18 cellular contexts compared by ENCODE assay signal in the genomic region with DNA sequence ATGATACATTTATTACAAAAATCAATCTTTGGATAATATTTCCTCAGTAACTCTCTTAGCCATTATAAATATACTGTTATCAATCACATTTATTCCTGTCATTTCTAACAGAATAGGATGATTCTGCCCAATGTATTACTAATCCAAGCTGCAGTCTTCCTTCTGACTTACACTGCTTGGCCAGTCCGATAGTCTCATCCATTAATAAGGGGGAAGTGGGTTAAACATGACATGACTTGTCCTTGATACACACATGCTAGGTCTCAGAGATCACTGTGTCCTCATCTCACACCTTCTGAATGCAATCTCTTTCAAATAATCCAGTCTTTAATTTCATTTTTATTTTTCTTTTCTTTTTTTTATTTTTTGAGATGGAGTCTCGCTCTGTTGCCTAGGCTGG. TPM values are rescaled to one million over a fixed set of nuclear protein-coding genes. Genes with fewer than 3 reads are reported as not detected.
A peak's percentile ranks its signal among the peaks of the same experiment; 100 is the strongest.
DNase-seq lines count a peak whose midpoint lies in the region; ATAC-seq, FAIRE-seq and TF ChIP-seq lines count a peak whose summit lies in the region.
"Had no signal": no experiment of that assay in that cellular context is flagged by ENCODE, and none has a peak within 500 bp of the region (broad histone marks: within the 10 kb centered on the region; RNA-seq: fewer than 3 reads in every experiment).

No MANE protein-coding gene starts in this region.

- no peaks in the 10 kb centered on the region for H3K36me3 ChIP-seq in RWPE2 (ENCODE audit: low read depth)
- no peaks in the 10 kb centered on the region for H3K36me3 ChIP-seq in bronchial epithelial cell (ENCODE audit: control insufficient read depth, insufficient read depth, low read length)
- no peaks in the 10 kb centered on the region for H3K36me3 ChIP-seq in Peyer's patch
- no peaks in the 10 kb centered on the region for H3K36me3 ChIP-seq in spleen
- H3K36me3 ChIP-seq: HAP-1 had no signal

- no peak overlapping the region for H3K4me3 ChIP-seq in RWPE2 (ENCODE audit: severe bottlenecking)
- H3K4me3 ChIP-seq in bronchial epithelial cell (ENCODE audit: low read depth, low read length) = no peak overlapping the region
- no peak overlapping the region for H3K4me3 ChIP-seq in Peyer's patch
- no peak overlapping the region for H3K4me3 ChIP-seq in spleen
- H3K4me3 ChIP-seq: HAP-1 had no signal

- no peak for FAIRE-seq in bronchial epithelial cell (lab: Jason Lieb, UNC)
- FAIRE-seq: G401.6, GM12892, H54 had no signal

- ATAC-seq in RWPE2 (ENCODE audit: low read depth) = peak; percentile 52; the same call in 2 of the 3 replicates
- ATAC-seq in foreskin keratinocyte = peak; percentile 85

- no peak for DNase-seq in RWPE2 (ENCODE audit: low spot score)
- peak; percentile 87 for DNase-seq in bronchial epithelial cell (ENCODE audit: low read depth)
- peak in 1 of 2 donors; percentile 71 for DNase-seq in foreskin keratinocyte
- DNase-seq in Peyer's patch = no peak
- DNase-seq in DMS 273 (lab: John Stamatoyannopoulos, UW; ENCODE audit: unreplicated experiment) = no peak
- no peak for DNase-seq in spleen
- DNase-seq: C1 segment of cervical spinal cord; Calu3; CD4-positive, alpha-beta memory T cell; COR-L47; DMS153; DND-41; GOT3; HFFc6 had no signal

- H3K27me3 ChIP-seq in RWPE2 (ENCODE audit: insufficient read depth, poor library complexity, severe bottlenecking) (no peaks in the 10 kb centered on the region), bronchial epithelial cell (ENCODE audit: control insufficient read depth, insufficient read depth, low read length) (no peaks in the 10 kb centered on the region), foreskin keratinocyte (no peaks in the 10 kb centered on the region), Peyer's patch (no peaks in the 10 kb centered on the region), spleen (replicated peaks in 1 of 7) (no peaks in the 10 kb centered on the region)

- no peak for TF ChIP-seq POLR2A in Peyer's patch (IDR thresholded peaks at IDR 0.05)
- no peak for TF ChIP-seq POLR2A in spleen (IDR thresholded peaks at IDR 0.05)

- intact Hi-C loops in spleen (cut with DNase I; ENCODE audit: low total_unique reads) = no loop called here

- H3K27ac ChIP-seq in RWPE2 (ENCODE audit: poor library complexity, severe bottlenecking) (no peak overlapping the region), foreskin keratinocyte (no peak overlapping the region), Peyer's patch (no peak overlapping the region), spleen (no peak overlapping the region)

- TF ChIP-seq CTCF in RWPE2 (IDR thresholded peaks at IDR 0.05; ENCODE audit: poor library complexity, severe bottlenecking) (no peak), bronchial epithelial cell (IDR thresholded peaks at IDR 0.05; ENCODE audit: insufficient read depth, low read length, severe bottlenecking) (no peak), foreskin keratinocyte (conservative IDR thresholded peaks at IDR 0.05) (no peak), Peyer's patch (IDR thresholded peaks at IDR 0.05) (no peak), spleen (IDR thresholded peaks at IDR 0.05 in 8 of 11, conservative IDR thresholded peaks at IDR 0.05 in 3 of 11) (no peak)

- WGBS in spleen, 5 donors = 87 to 97% (median 92%) methylated on average over 2 of the region's 2 CpGs

- H3K4me1 ChIP-seq in RWPE2 (ENCODE audit: insufficient read depth, poor library complexity, severe bottlenecking) (peaks cover 6% of the 10 kb centered on the region), foreskin keratinocyte (peaks cover 8% of the 10 kb centered on the region), Peyer's patch (no peaks in the 10 kb centered on the region), spleen (no peaks in the 10 kb centered on the region)
- H3K4me1 ChIP-seq: HAP-1 had no signal

- H3K9me3 ChIP-seq in RWPE2 (ENCODE audit: severe bottlenecking) (no peaks in the 10 kb centered on the region), Peyer's patch (no peaks in the 10 kb centered on the region), spleen (no peaks in the 10 kb centered on the region)
- H3K9me3 ChIP-seq: HAP-1 had no signal

RNA-seq across cellular contexts. Expression of gene SACS, which starts 18.8 kb away (rescaled TPM):
- total RNA-seq in bronchial epithelial cell = 10.4 and 26.3 TPM in 2 replicates
- total RNA-seq in foreskin keratinocyte = 27.8 and 30.2 TPM in 2 replicates
- polyA plus RNA-seq in foreskin keratinocyte = 5.1 and 6.1 TPM in 2 replicates
- 10 to 100 TPM in 1 of 4 donors, 1 to 10 TPM in 3; 5.4 to 49.5 (median 5.9) TPM for total RNA-seq in Peyer's patch
- total RNA-seq in spleen = 10 to 100 TPM; 18.6 to 34.4 (median 26.9) TPM
- 1 to 10 TPM; 4.6 to 6.6 (median 6.4) TPM for polyA plus RNA-seq in spleen
